In genomic region chr3:106004137-106004600, GRCh38 we compare ENCODE assay signal across 11 cellular contexts.
A peak's percentile ranks its signal among the peaks of the same experiment; 100 is the strongest.
DNase-seq lines count a peak whose midpoint lies in the region; ATAC-seq lines count a peak whose summit lies in the region.
"Had no signal": no experiment of that assay in that cellular context is flagged by ENCODE, and none has a peak within 500 bp of the region (broad histone marks: within the 10 kb centered on the region; RNA-seq: fewer than 3 reads in every experiment).

No MANE protein-coding gene starts in this region.

- ATAC-seq in GM19455 (IDR thresholded peaks at IDR 0.05; ENCODE audit: unreplicated experiment) (no peak), GM21529 (IDR thresholded peaks at IDR 0.05; ENCODE audit: unreplicated experiment) (no peak)
- ATAC-seq: stimulated activated memory B cell treated with anti-CD40 and anti-IgM and Interleukin-4, amounts not matched to agents 10 μg/mL and 1 μg/mL and 100 μg/mL, for 72 hours had no signal

- H3K27ac Mint-ChIP-seq in activated CD4-positive, alpha-beta memory T cell treated with anti-CD3 and anti-CD28 coated beads, Interleukin-2, amount 10 ng/mL, durations not matched to agents 7 days and 5 days, result peak overlapping the region; percentile 34
- H3K27ac Mint-ChIP-seq: nephron progenitor cell; stimulated activated memory B cell treated with anti-CD40 and anti-IgM and Interleukin-4, amounts not matched to agents 10 μg/mL and 1 μg/mL and 100 μg/mL, for 72 hours had no signal

- H3K4me3 ChIP-seq in skeletal muscle cell (ENCODE audit: low read depth, low read length), result peak overlapping the region; percentile 12

- H3K36me3 Mint-ChIP-seq in activated CD4-positive, alpha-beta memory T cell treated with anti-CD3 and anti-CD28 coated beads, Interleukin-2, amount 10 ng/mL, durations not matched to agents 7 days and 5 days (ENCODE audit: low read depth), result peaks cover 10% of the 10 kb centered on the region
- H3K36me3 Mint-ChIP-seq: stimulated activated memory B cell treated with anti-CD40 and anti-IgM and Interleukin-4, amounts not matched to agents 10 μg/mL and 1 μg/mL and 100 μg/mL, for 72 hours had no signal

- H3K9me3 Mint-ChIP-seq in activated CD4-positive, alpha-beta memory T cell treated with anti-CD3 and anti-CD28 coated beads, Interleukin-2, amount 10 ng/mL, durations not matched to agents 7 days and 5 days, result peaks cover 18% of the 10 kb centered on the region
- H3K9me3 Mint-ChIP-seq: stimulated activated memory B cell treated with anti-CD40 and anti-IgM and Interleukin-4, amounts not matched to agents 10 μg/mL and 1 μg/mL and 100 μg/mL, for 72 hours had no signal

- CTCF ChIA-PET in activated CD4-positive, alpha-beta memory T cell treated with anti-CD3 and anti-CD28 coated beads, Interleukin-2, amount 10 ng/mL, durations not matched to agents 7 days and 5 days (lab: Charles Lee), result no interaction called here

- peak overlapping the region; percentile 52 for H3K4me3 Mint-ChIP-seq in activated CD4-positive, alpha-beta memory T cell treated with anti-CD3 and anti-CD28 coated beads, Interleukin-2, amount 10 ng/mL, durations not matched to agents 7 days and 5 days
- H3K4me3 Mint-ChIP-seq: nephron progenitor cell; stimulated activated memory B cell treated with anti-CD40 and anti-IgM and Interleukin-4, amounts not matched to agents 10 μg/mL and 1 μg/mL and 100 μg/mL, for 72 hours had no signal

- POLR2A ChIA-PET in activated CD4-positive, alpha-beta memory T cell treated with anti-CD3 and anti-CD28 coated beads, Interleukin-2, amount 10 ng/mL, durations not matched to agents 7 days and 5 days (lab: Charles Lee), result no interaction called here

- peaks cover 11% of the 10 kb centered on the region for H3K4me1 Mint-ChIP-seq in activated CD4-positive, alpha-beta memory T cell treated with anti-CD3 and anti-CD28 coated beads, Interleukin-2, amount 10 ng/mL, durations not matched to agents 7 days and 5 days
- H3K4me1 Mint-ChIP-seq: nephron progenitor cell; stimulated activated memory B cell treated with anti-CD40 and anti-IgM and Interleukin-4, amounts not matched to agents 10 μg/mL and 1 μg/mL and 100 μg/mL, for 72 hours had no signal

- no peaks in the 10 kb centered on the region for H3K27me3 Mint-ChIP-seq in activated CD4-positive, alpha-beta memory T cell treated with anti-CD3 and anti-CD28 coated beads, Interleukin-2, amount 10 ng/mL, durations not matched to agents 7 days and 5 days
- H3K27me3 Mint-ChIP-seq: stimulated activated memory B cell treated with anti-CD40 and anti-IgM and Interleukin-4, amounts not matched to agents 10 μg/mL and 1 μg/mL and 100 μg/mL, for 72 hours had no signal

- DNase-seq in HCEC 1CT (peak; percentile 89), fibroblast of peridontal ligament (ENCODE audit: extremely low read depth) (peak; percentile 90), skeletal muscle cell (ENCODE audit: low read depth) (no peak), NCI-H2227 (lab: John Stamatoyannopoulos, UW; ENCODE audit: unreplicated experiment) (no peak)
- no peak for DNase-seq in activated CD4-positive, alpha-beta memory T cell treated with anti-CD3 and anti-CD28 coated beads, Interleukin-2, amount 10 ng/mL, durations not matched to agents 7 days and 5 days
- no peak for DNase-seq in stimulated activated CD4-positive, alpha-beta T cell treated with anti-CD3 and anti-CD28 coated beads, Interleukin-12 subunit alpha, Interleukin-12 subunit beta, amount 100 ng/mL, for 4 hours
- DNase-seq: NCI-H1694 treated with DMSO at 0.1 percent for 48 hours, nephron progenitor cell had no signal

Comparison
In these comparisons a context has a peak if more than half of its experiments do, and no peak if none do; other contexts are left out.
1. DNase-seq: peak in HCEC 1CT (single experiment) and fibroblast of peridontal ligament (single experiment); none in activated CD4-positive, alpha-beta memory T cell treated with anti-CD3 and anti-CD28 coated beads, Interleukin-2, amount 10 ng/mL, durations not matched to agents 7 days and 5 days (single experiment), skeletal muscle cell (single experiment), NCI-H2227 (single experiment) and stimulated activated CD4-positive, alpha-beta T cell treated with anti-CD3 and anti-CD28 coated beads, Interleukin-12 subunit alpha, Interleukin-12 subunit beta, amount 100 ng/mL, for 4 hours (single experiment).